ENCODE assay signal across 31 cellular contexts in the genomic region with DNA sequence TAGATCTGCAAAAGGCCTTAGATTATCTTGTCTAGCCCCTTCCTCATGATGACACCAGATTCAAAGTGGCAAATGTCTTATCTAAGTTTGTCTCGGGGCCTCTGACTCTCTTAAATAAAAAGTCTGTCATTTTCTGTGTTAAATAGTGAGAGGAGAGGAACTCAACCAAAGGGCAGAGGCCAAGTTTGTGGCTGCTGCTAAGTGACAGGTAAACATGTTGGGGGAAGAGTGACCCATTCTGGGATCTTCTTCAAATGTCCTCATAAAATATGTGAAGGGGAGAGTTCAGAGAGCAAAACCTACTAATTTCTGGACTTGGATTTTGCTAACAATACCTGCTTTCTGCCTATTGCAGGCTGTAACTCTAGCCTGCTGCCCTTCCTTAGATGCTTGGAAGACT.
"Had no signal": no experiment of that assay in that cellular context is flagged by ENCODE, and none has a peak within 500 bp of the region (broad histone marks: within the 10 kb centered on the region; RNA-seq: fewer than 3 reads in every experiment).

No MANE protein-coding gene starts in this region.

- H3K4me1 Mint-ChIP-seq: activated B cell treated with CpG ODN at 0.5 μM for 24 hours; activated T-helper 17 cell treated with anti-CD3 and anti-CD28 coated beads, Interleukin-2, amount 50 U/mL, for 72 hours; T-helper 17 cell had no signal

- H3K4me1 ChIP-seq: gastrocnemius medialis, heart left ventricle had no signal

- H3K27ac Mint-ChIP-seq: activated B cell treated with CpG ODN at 0.5 μM for 24 hours; activated CD8-positive, alpha-beta T cell treated with anti-CD3 and anti-CD28 coated beads for 36 hours; activated naive CD8-positive, alpha-beta T cell; activated T-helper 17 cell treated with anti-CD3 and anti-CD28 coated beads, Interleukin-2, amount 50 U/mL, for 72 hours; effector memory CD8-positive, alpha-beta T cell; T-helper 17 cell; T-helper 2 cell treated with Interferon-gamma antibody and Interleukin-4, amounts not matched to agents 5 μg/mL and 100 μg/mL, for 36 hours had no signal

- H3K27ac ChIP-seq: esophagus muscularis mucosa, foreskin keratinocyte, gastrocnemius medialis, heart left ventricle, WERI-Rb-1 had no signal

- FAIRE-seq: colon had no signal

- ATAC-seq: activated CD4-positive, CD25-positive, alpha-beta regulatory T cell treated with anti-CD3 and anti-CD28 coated beads, Interleukin-2, amount 50 U/mL, for 24 hours; activated CD8-positive, alpha-beta T cell treated with anti-CD3 and anti-CD28 coated beads for 36 hours; activated T-cell treated with anti-CD3 and anti-CD28 coated beads, Interleukin-2, amount 50 U/mL, for 4 hours; activated T-helper 17 cell treated with anti-CD3 and anti-CD28 coated beads, Interleukin-2, amount 50 U/mL, for 72 hours; effector memory CD8-positive, alpha-beta T cell; foreskin keratinocyte; gastrocnemius medialis; heart left ventricle; T-helper 17 cell had no signal

- H3K27me3 ChIP-seq: esophagus muscularis mucosa, foreskin keratinocyte had no signal

- H3K4me3 Mint-ChIP-seq: activated B cell treated with CpG ODN at 0.5 μM for 24 hours; activated CD8-positive, alpha-beta T cell treated with anti-CD3 and anti-CD28 coated beads for 36 hours; activated naive CD8-positive, alpha-beta T cell; activated T-cell treated with anti-CD3 and anti-CD28 coated beads, Interleukin-2, amount 50 U/mL, for 4 hours; activated T-helper 17 cell treated with anti-CD3 and anti-CD28 coated beads, Interleukin-2, amount 50 U/mL, for 72 hours; effector memory CD8-positive, alpha-beta T cell; T-helper 17 cell; T-helper 2 cell treated with Interferon-gamma antibody and Interleukin-4, amounts not matched to agents 5 μg/mL and 100 μg/mL, for 36 hours had no signal

- H3K36me3 Mint-ChIP-seq: activated naive CD8-positive, alpha-beta T cell had no signal

- H3K9me3 ChIP-seq: esophagus muscularis mucosa, gastrocnemius medialis, heart left ventricle had no signal

- H3K36me3 ChIP-seq: esophagus muscularis mucosa, gastrocnemius medialis, heart left ventricle, WERI-Rb-1 had no signal

- H3K9me3 Mint-ChIP-seq: activated B cell treated with CpG ODN at 0.5 μM for 24 hours; activated CD8-positive, alpha-beta T cell treated with anti-CD3 and anti-CD28 coated beads for 36 hours; activated T-cell treated with anti-CD3 and anti-CD28 coated beads, Interleukin-2, amount 50 U/mL, for 4 hours; activated T-helper 17 cell treated with anti-CD3 and anti-CD28 coated beads, Interleukin-2, amount 50 U/mL, for 72 hours; effector memory CD8-positive, alpha-beta T cell; T-helper 2 cell treated with Interferon-gamma antibody and Interleukin-4, amounts not matched to agents 5 μg/mL and 100 μg/mL, for 36 hours had no signal

- DNase-seq: activated B cell treated with CpG ODN at 0.5 μM for 24 hours; activated CD4-positive, alpha-beta T cell treated with anti-CD3 and anti-CD28 coated beads for 48 hours; activated CD4-positive, alpha-beta T cell treated with anti-CD3 and anti-CD28 coated beads, Interleukin-2, amount 50 U/mL, for 1 hour; activated CD4-positive, alpha-beta T cell treated with anti-CD3 and anti-CD28 coated beads, Interleukin-2, amount 50 U/mL, for 48 hours; activated CD8-positive, alpha-beta memory T cell treated with anti-CD3 and anti-CD28 coated beads for 24 hours; activated CD8-positive, alpha-beta T cell treated with anti-CD3 and anti-CD28 coated beads for 36 hours; activated effector memory CD4-positive, alpha-beta T cell treated with Interleukin-2 at 50 U/mL for 16 hours; activated gamma-delta T cell treated with Interleukin-2 at 50 U/mL for 16 hours; activated naive CD4-positive, alpha-beta T cell treated with anti-CD3 and anti-CD28 coated beads, Interleukin-2, amount 50 U/mL, for 16 hours; activated naive CD4-positive, alpha-beta T cell treated with Interleukin-2 at 50 U/mL for 16 hours; activated T-cell treated with anti-CD3 and anti-CD28 coated beads, Interleukin-2, amount 50 U/mL, for 4 hours; amniotic stem cell; anterior cingulate cortex; caudate nucleus; cortex of kidney; dermis blood vessel endothelial cell; effector CD4-positive, alpha-beta T cell; effector memory CD8-positive, alpha-beta T cell; foreskin keratinocyte; gastrocnemius medialis; glutamatergic neuron; heart left ventricle; T-helper 17 cell; T1000; WERI-Rb-1 had no signal

- H3K4me3 ChIP-seq: esophagus muscularis mucosa, gastrocnemius medialis, heart left ventricle had no signal

- H3K27me3 Mint-ChIP-seq: activated B cell treated with CpG ODN at 0.5 μM for 24 hours; activated CD8-positive, alpha-beta T cell treated with anti-CD3 and anti-CD28 coated beads for 36 hours; activated naive CD8-positive, alpha-beta T cell; activated T-helper 17 cell treated with anti-CD3 and anti-CD28 coated beads, Interleukin-2, amount 50 U/mL, for 72 hours; effector memory CD8-positive, alpha-beta T cell; T-helper 17 cell had no signal
